In genomic region chrX:103437147-103437873, GRCh38 we compare ENCODE assay signal across 37 cellular contexts.
"Had no signal": no experiment of that assay in that cellular context is flagged by ENCODE, and none has a peak within 500 bp of the region (broad histone marks: within the 10 kb centered on the region; RNA-seq: fewer than 3 reads in every experiment).

No MANE protein-coding gene starts in this region.

- H3K4me1 ChIP-seq: ascending aorta, gastrocnemius medialis, pancreas, prostate gland, sigmoid colon, tibial nerve had no signal

- H3K4me3 Mint-ChIP-seq: activated CD4-positive, alpha-beta memory T cell treated with anti-CD3 and anti-CD28 coated beads for 36 hours; activated CD4-positive, alpha-beta T cell treated with anti-CD3 and anti-CD28 coated beads, Interleukin-2, amount 10 ng/mL, durations not matched to agents 24 days and 14 days; activated naive CD4-positive, alpha-beta T cell treated with anti-CD3 and anti-CD28 coated beads, Interleukin-2, amount 10 ng/mL, durations not matched to agents 7 days and 5 days; activated naive CD8-positive, alpha-beta T cell treated with anti-CD3 and anti-CD28 coated beads, Interleukin-2, amount 10 ng/mL, durations not matched to agents 7 days and 5 days; brain; immature natural killer cell; naive thymus-derived CD4-positive, alpha-beta T cell; T-helper 17 cell had no signal

- ATAC-seq: activated CD4-positive, CD25-positive, alpha-beta regulatory T cell treated with anti-CD3 and anti-CD28 coated beads, Interleukin-2, amount 50 U/mL, for 24 hours; esophagus mucosa; gastrocnemius medialis; left colon; naive thymus-derived CD4-positive, alpha-beta T cell; pancreas; T-helper 17 cell had no signal

- H3K36me3 Mint-ChIP-seq: activated CD4-positive, alpha-beta memory T cell treated with anti-CD3 and anti-CD28 coated beads for 36 hours; activated naive CD4-positive, alpha-beta T cell treated with anti-CD3 and anti-CD28 coated beads, Interleukin-2, amount 10 ng/mL, durations not matched to agents 7 days and 5 days; activated naive CD8-positive, alpha-beta T cell treated with anti-CD3 and anti-CD28 coated beads, Interleukin-2, amount 10 ng/mL, durations not matched to agents 7 days and 5 days; brain; immature natural killer cell; naive thymus-derived CD4-positive, alpha-beta T cell had no signal

- H3K4me2 ChIP-seq: smooth muscle cell had no signal

- H3K36me3 ChIP-seq: ascending aorta, cardiac muscle cell, gastrocnemius medialis, pancreas, prostate gland, sigmoid colon, tibial nerve, WERI-Rb-1 had no signal

- H3K9me3 Mint-ChIP-seq: activated CD4-positive, alpha-beta memory T cell treated with anti-CD3 and anti-CD28 coated beads for 36 hours; activated CD4-positive, alpha-beta T cell treated with anti-CD3 and anti-CD28 coated beads, Interleukin-2, amount 10 ng/mL, durations not matched to agents 24 days and 14 days; activated naive CD4-positive, alpha-beta T cell treated with anti-CD3 and anti-CD28 coated beads, Interleukin-2, amount 10 ng/mL, durations not matched to agents 7 days and 5 days; activated naive CD8-positive, alpha-beta T cell treated with anti-CD3 and anti-CD28 coated beads, Interleukin-2, amount 10 ng/mL, durations not matched to agents 7 days and 5 days; immature natural killer cell had no signal

- DNase-seq: activated CD4-positive, alpha-beta memory T cell treated with anti-CD3 and anti-CD28 coated beads for 36 hours; activated CD4-positive, alpha-beta T cell treated with anti-CD3 and anti-CD28 coated beads, Interleukin-2, amount 10 ng/mL, durations not matched to agents 24 days and 14 days; activated CD8-positive, alpha-beta memory T cell treated with anti-CD3 and anti-CD28 coated beads, Interleukin-2, amount 50 U/mL, for 4 hours; activated gamma-delta T cell; activated naive CD4-positive, alpha-beta T cell treated with anti-CD3 and anti-CD28 coated beads, Interleukin-2, amount 10 ng/mL, durations not matched to agents 7 days and 5 days; activated naive CD8-positive, alpha-beta T cell treated with anti-CD3 and anti-CD28 coated beads, Interleukin-2, amount 10 ng/mL, durations not matched to agents 7 days and 5 days; activated T-cell treated with anti-CD3 and anti-CD28 coated beads, Interleukin-2, amount 50 U/mL, for 1 hour; cerebellar nuclear complex; dorsolateral prefrontal cortex; effector memory CD4-positive, alpha-beta T cell; gastrocnemius medialis; head of caudate nucleus; hypothalamus; immature natural killer cell; kidney; left colon; midbrain; naive thymus-derived CD4-positive, alpha-beta T cell; pancreas; retina; sigmoid colon; stimulated activated CD4-positive, alpha-beta T cell treated with anti-CD3 and anti-CD28 coated beads, Interleukin-15, amount 100 ng/mL, for 24 hours; stimulated activated CD4-positive, alpha-beta T cell treated with anti-CD3 and anti-CD28 coated beads, Interleukin-2, amount 100 ng/mL, for 24 hours; stimulated activated naive CD4-positive, alpha-beta T cell; T-helper 17 cell; T1000; WERI-Rb-1 had no signal

- H3K4me3 ChIP-seq: ascending aorta, cardiac muscle cell, coronary artery, dorsolateral prefrontal cortex, gastrocnemius medialis, pancreas, prostate gland, sigmoid colon, smooth muscle cell, tibial nerve had no signal

- FAIRE-seq: kidney, pancreas, urothelium cell line had no signal

- H3K27ac ChIP-seq: ascending aorta, cardiac muscle cell, coronary artery, dorsolateral prefrontal cortex, gastrocnemius medialis, pancreas, prostate gland, sigmoid colon, tibial nerve, WERI-Rb-1 had no signal

- H3K9me3 ChIP-seq: ascending aorta, gastrocnemius medialis, pancreas, prostate gland, sigmoid colon, tibial nerve had no signal

- H3K27ac Mint-ChIP-seq: activated CD4-positive, alpha-beta memory T cell treated with anti-CD3 and anti-CD28 coated beads for 36 hours; activated CD4-positive, alpha-beta T cell treated with anti-CD3 and anti-CD28 coated beads, Interleukin-2, amount 10 ng/mL, durations not matched to agents 24 days and 14 days; activated naive CD4-positive, alpha-beta T cell treated with anti-CD3 and anti-CD28 coated beads, Interleukin-2, amount 10 ng/mL, durations not matched to agents 7 days and 5 days; activated naive CD8-positive, alpha-beta T cell treated with anti-CD3 and anti-CD28 coated beads, Interleukin-2, amount 10 ng/mL, durations not matched to agents 7 days and 5 days; brain; immature natural killer cell; naive thymus-derived CD4-positive, alpha-beta T cell; T-helper 17 cell had no signal

- H3K4me1 Mint-ChIP-seq: activated CD4-positive, alpha-beta T cell treated with anti-CD3 and anti-CD28 coated beads, Interleukin-2, amount 10 ng/mL, durations not matched to agents 24 days and 14 days; activated naive CD4-positive, alpha-beta T cell treated with anti-CD3 and anti-CD28 coated beads, Interleukin-2, amount 10 ng/mL, durations not matched to agents 7 days and 5 days; activated naive CD8-positive, alpha-beta T cell treated with anti-CD3 and anti-CD28 coated beads, Interleukin-2, amount 10 ng/mL, durations not matched to agents 7 days and 5 days; brain; immature natural killer cell; naive thymus-derived CD4-positive, alpha-beta T cell; T-helper 17 cell had no signal

- H3K27me3 Mint-ChIP-seq: activated CD4-positive, alpha-beta memory T cell treated with anti-CD3 and anti-CD28 coated beads for 36 hours; activated CD4-positive, alpha-beta T cell treated with anti-CD3 and anti-CD28 coated beads, Interleukin-2, amount 10 ng/mL, durations not matched to agents 24 days and 14 days; activated naive CD4-positive, alpha-beta T cell treated with anti-CD3 and anti-CD28 coated beads, Interleukin-2, amount 10 ng/mL, durations not matched to agents 7 days and 5 days; activated naive CD8-positive, alpha-beta T cell treated with anti-CD3 and anti-CD28 coated beads, Interleukin-2, amount 10 ng/mL, durations not matched to agents 7 days and 5 days; brain had no signal

- H3K27me3 ChIP-seq: ascending aorta, cardiac muscle cell, gastrocnemius medialis, sigmoid colon, tibial nerve had no signal
